Comparison of ENCODE assay signal across 1 cellular context in the genomic region with DNA sequence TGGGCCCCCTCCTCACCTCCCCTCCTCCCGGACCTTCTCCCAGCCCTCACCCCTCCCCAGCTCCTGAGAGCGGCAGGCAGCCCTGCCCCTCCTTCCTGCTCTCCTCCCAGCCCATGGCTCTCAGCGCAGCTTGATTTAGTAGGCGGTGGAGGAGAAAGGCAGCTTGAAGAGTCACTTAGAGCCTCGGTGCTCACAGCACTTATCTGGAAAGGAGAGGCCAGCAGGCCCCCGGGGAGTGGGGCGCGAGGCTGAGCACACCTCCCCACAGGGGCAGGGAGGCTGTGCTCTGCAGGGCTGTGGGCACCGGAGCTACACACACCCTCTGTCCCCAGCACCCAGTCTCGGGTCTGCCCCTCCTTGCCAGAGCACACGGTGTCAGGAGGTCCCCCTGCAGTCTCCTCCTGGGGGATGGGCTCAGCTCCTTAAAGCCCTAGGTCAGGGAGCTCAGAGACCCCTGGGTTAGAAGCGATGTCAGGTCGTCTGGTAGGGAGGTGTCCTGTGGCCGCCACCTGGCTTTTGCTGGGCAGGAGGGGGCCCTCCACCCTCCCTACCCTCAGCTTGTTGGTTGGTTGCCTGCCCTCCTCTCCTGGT.
A peak's percentile ranks its signal among the peaks of the same experiment; 100 is the strongest.
TF ChIP-seq lines count a peak whose summit lies in the region.

No MANE protein-coding gene starts in this region.

TF ChIP-seq in K562, 482 proteins besides CTCF, POLR2A, EP300 and RAD21 (continued from another document and continues in another):
- TF ChIP-seq, protein P1, sequence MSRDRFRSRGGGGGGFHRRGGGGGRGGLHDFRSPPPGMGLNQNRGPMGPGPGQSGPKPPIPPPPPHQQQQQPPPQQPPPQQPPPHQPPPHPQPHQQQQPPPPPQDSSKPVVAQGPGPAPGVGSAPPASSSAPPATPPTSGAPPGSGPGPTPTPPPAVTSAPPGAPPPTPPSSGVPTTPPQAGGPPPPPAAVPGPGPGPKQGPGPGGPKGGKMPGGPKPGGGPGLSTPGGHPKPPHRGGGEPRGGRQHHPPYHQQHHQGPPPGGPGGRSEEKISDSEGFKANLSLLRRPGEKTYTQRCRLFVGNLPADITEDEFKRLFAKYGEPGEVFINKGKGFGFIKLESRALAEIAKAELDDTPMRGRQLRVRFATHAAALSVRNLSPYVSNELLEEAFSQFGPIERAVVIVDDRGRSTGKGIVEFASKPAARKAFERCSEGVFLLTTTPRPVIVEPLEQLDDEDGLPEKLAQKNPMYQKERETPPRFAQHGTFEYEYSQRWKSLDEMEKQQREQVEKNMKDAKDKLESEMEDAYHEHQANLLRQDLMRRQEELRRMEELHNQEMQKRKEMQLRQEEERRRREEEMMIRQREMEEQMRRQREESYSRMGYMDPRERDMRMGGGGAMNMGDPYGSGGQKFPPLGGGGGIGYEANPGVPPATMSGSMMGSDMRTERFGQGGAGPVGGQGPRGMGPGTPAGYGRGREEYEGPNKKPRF (IDR thresholded peaks at IDR 0.05; ENCODE audit: low read depth, low read length) = no peak
- TF ChIP-seq KDM1A (IDR thresholded peaks at IDR 0.05) (peak in 1 of 2 experiments; percentile 7; a peak in 1 of 4 replicates), ZNF696 (CRISPR knock-in tag; conservative IDR thresholded peaks at IDR 0.05) (no peak), ZFP1 (CRISPR knock-in tag; IDR thresholded peaks at IDR 0.05) (no peak), NFRKB (IDR thresholded peaks at IDR 0.05; ENCODE audit: low read depth) (no peak), CTBP1 (IDR thresholded peaks at IDR 0.05; ENCODE audit: borderline replicate concordance) (peak; percentile 75), ARID1B (IDR thresholded peaks at IDR 0.05) (peak; percentile 62; the same call in 1 of the 2 replicates), SAFB2 (IDR thresholded peaks at IDR 0.05; ENCODE audit: borderline replicate concordance, low read depth, low read length, severe bottlenecking) (no peak), ZNF24 (IDR thresholded peaks at IDR 0.05) (no peak), KDM5B (IDR thresholded peaks at IDR 0.05; ENCODE audit: insufficient replicate concordance, low read depth, low read length) (peak; percentile 26), FOXK2 (conservative IDR thresholded peaks at IDR 0.05 in 1 of 2, IDR thresholded peaks at IDR 0.05 in 1 of 2; ENCODE audit: low read depth in 2 of 2) (no peak), CBX8 (IDR thresholded peaks at IDR 0.05; ENCODE audit: borderline replicate concordance, extremely low read depth, low read depth, low read length, poor library complexity, severe bottlenecking) (no peak), PHF8 (IDR thresholded peaks at IDR 0.05; ENCODE audit: borderline replicate concordance, low read length) (0 out of 2 replicates have a peak, but pooled peaks have one; percentile 17), SRSF3 (IDR thresholded peaks at IDR 0.05; ENCODE audit: insufficient read depth, low read length) (no peak), TEAD2 (tag; IDR thresholded peaks at IDR 0.05) (no peak), HDAC2 (IDR thresholded peaks at IDR 0.05) (0 out of 2 replicates have a peak, but pooled peaks have one; percentile 30), ILK (tag; IDR thresholded peaks at IDR 0.05; ENCODE audit: borderline replicate concordance, low read depth) (no peak), SREBF1 (IDR thresholded peaks at IDR 0.05; ENCODE audit: borderline replicate concordance, low read depth, low read length) (no peak), DIDO1 (tag; IDR thresholded peaks at IDR 0.05; ENCODE audit: low read depth) (no peak), SLC30A9 (CRISPR knock-in tag; IDR thresholded peaks at IDR 0.05) (no peak), SMAD3 (CRISPR knock-in tag; conservative IDR thresholded peaks at IDR 0.05) (no peak), ZNF76 (CRISPR knock-in tag; IDR thresholded peaks at IDR 0.05; ENCODE audit: borderline replicate concordance) (peak; percentile 60; the same call in 1 of the 2 replicates), GABPA (tag; conservative IDR thresholded peaks at IDR 0.05; ENCODE audit: low read depth) (no peak), SRSF7 (optimal IDR thresholded peaks at IDR 0.05; ENCODE audit: low read depth, low read length) (no peak), MED1 (CRISPR knock-in tag; IDR thresholded peaks at IDR 0.05; ENCODE audit: borderline replicate concordance) (no peak), ASH1L (IDR thresholded peaks at IDR 0.05; ENCODE audit: borderline replicate concordance, low read depth, partially characterized antibody) (no peak), SIRT6 (IDR thresholded peaks at IDR 0.05; ENCODE audit: low read depth, low read length) (no peak), ZBTB17 (CRISPR knock-in tag; IDR thresholded peaks at IDR 0.05) (0 out of 2 replicates have a peak, but pooled peaks have one; percentile 8), SREBF2 (CRISPR knock-in tag; IDR thresholded peaks at IDR 0.05) (no peak), POLR2G (IDR thresholded peaks at IDR 0.05; ENCODE audit: low read depth, low read length) (peak; percentile 45; the same call in 1 of the 2 replicates), HDAC3 (IDR thresholded peaks at IDR 0.05; ENCODE audit: borderline replicate concordance, partially characterized antibody) (no peak), BRCA1 (IDR thresholded peaks at IDR 0.05) (no peak), BRCA1 (CRISPR knock-in tag; IDR thresholded peaks at IDR 0.05) (no peak), NFE2L1 (tag; IDR thresholded peaks at IDR 0.05; ENCODE audit: borderline replicate concordance, low read depth) (no peak), CREB1 (IDR thresholded peaks at IDR 0.05) (no peak), CREB1 (CRISPR knock-in tag; IDR thresholded peaks at IDR 0.05) (no peak), SRSF1 (IDR thresholded peaks at IDR 0.05; ENCODE audit: low read depth, low read length) (no peak)
- TF ChIP-seq, protein P2, sequence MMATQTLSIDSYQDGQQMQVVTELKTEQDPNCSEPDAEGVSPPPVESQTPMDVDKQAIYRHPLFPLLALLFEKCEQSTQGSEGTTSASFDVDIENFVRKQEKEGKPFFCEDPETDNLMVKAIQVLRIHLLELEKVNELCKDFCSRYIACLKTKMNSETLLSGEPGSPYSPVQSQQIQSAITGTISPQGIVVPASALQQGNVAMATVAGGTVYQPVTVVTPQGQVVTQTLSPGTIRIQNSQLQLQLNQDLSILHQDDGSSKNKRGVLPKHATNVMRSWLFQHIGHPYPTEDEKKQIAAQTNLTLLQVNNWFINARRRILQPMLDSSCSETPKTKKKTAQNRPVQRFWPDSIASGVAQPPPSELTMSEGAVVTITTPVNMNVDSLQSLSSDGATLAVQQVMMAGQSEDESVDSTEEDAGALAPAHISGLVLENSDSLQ (IDR thresholded peaks at IDR 0.05) = peak; percentile 71; the same call in 1 of the 2 replicates
- TF ChIP-seq, protein P3, sequence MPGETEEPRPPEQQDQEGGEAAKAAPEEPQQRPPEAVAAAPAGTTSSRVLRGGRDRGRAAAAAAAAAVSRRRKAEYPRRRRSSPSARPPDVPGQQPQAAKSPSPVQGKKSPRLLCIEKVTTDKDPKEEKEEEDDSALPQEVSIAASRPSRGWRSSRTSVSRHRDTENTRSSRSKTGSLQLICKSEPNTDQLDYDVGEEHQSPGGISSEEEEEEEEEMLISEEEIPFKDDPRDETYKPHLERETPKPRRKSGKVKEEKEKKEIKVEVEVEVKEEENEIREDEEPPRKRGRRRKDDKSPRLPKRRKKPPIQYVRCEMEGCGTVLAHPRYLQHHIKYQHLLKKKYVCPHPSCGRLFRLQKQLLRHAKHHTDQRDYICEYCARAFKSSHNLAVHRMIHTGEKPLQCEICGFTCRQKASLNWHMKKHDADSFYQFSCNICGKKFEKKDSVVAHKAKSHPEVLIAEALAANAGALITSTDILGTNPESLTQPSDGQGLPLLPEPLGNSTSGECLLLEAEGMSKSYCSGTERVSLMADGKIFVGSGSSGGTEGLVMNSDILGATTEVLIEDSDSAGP (CRISPR knock-in tag; IDR thresholded peaks at IDR 0.05) = no peak
- TF ChIP-seq, protein P4, sequence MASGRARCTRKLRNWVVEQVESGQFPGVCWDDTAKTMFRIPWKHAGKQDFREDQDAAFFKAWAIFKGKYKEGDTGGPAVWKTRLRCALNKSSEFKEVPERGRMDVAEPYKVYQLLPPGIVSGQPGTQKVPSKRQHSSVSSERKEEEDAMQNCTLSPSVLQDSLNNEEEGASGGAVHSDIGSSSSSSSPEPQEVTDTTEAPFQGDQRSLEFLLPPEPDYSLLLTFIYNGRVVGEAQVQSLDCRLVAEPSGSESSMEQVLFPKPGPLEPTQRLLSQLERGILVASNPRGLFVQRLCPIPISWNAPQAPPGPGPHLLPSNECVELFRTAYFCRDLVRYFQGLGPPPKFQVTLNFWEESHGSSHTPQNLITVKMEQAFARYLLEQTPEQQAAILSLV (tag; IDR thresholded peaks at IDR 0.05) = no peak
- TF ChIP-seq, protein P5, sequence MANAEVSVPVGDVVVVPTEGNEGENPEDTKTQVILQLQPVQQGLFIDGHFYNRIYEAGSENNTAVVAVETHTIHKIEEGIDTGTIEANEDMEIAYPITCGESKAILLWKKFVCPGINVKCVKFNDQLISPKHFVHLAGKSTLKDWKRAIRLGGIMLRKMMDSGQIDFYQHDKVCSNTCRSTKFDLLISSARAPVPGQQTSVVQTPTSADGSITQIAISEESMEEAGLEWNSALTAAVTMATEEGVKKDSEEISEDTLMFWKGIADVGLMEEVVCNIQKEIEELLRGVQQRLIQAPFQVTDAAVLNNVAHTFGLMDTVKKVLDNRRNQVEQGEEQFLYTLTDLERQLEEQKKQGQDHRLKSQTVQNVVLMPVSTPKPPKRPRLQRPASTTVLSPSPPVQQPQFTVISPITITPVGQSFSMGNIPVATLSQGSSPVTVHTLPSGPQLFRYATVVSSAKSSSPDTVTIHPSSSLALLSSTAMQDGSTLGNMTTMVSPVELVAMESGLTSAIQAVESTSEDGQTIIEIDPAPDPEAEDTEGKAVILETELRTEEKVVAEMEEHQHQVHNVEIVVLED (CRISPR knock-in tag; IDR thresholded peaks at IDR 0.05) = no peak
- TF ChIP-seq, protein P6, sequence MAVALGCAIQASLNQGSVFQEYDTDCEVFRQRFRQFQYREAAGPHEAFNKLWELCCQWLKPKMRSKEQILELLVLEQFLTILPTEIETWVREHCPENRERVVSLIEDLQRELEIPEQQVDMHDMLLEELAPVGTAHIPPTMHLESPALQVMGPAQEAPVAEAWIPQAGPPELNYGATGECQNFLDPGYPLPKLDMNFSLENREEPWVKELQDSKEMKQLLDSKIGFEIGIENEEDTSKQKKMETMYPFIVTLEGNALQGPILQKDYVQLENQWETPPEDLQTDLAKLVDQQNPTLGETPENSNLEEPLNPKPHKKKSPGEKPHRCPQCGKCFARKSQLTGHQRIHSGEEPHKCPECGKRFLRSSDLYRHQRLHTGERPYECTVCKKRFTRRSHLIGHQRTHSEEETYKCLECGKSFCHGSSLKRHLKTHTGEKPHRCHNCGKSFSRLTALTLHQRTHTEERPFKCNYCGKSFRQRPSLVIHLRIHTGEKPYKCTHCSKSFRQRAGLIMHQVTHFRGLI (CRISPR knock-in tag; IDR thresholded peaks at IDR 0.05) = no peak
- TF ChIP-seq, protein P7, sequence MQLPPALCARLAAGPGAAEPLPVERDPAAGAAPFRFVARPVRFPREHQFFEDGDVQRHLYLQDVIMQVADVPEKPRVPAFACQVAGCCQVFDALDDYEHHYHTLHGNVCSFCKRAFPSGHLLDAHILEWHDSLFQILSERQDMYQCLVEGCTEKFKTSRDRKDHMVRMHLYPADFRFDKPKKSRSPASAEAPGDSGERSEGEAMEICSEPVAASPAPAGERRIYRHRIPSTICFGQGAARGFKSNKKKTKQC (CRISPR knock-in tag; IDR thresholded peaks at IDR 0.05) = no peak
- TF ChIP-seq, protein P8, sequence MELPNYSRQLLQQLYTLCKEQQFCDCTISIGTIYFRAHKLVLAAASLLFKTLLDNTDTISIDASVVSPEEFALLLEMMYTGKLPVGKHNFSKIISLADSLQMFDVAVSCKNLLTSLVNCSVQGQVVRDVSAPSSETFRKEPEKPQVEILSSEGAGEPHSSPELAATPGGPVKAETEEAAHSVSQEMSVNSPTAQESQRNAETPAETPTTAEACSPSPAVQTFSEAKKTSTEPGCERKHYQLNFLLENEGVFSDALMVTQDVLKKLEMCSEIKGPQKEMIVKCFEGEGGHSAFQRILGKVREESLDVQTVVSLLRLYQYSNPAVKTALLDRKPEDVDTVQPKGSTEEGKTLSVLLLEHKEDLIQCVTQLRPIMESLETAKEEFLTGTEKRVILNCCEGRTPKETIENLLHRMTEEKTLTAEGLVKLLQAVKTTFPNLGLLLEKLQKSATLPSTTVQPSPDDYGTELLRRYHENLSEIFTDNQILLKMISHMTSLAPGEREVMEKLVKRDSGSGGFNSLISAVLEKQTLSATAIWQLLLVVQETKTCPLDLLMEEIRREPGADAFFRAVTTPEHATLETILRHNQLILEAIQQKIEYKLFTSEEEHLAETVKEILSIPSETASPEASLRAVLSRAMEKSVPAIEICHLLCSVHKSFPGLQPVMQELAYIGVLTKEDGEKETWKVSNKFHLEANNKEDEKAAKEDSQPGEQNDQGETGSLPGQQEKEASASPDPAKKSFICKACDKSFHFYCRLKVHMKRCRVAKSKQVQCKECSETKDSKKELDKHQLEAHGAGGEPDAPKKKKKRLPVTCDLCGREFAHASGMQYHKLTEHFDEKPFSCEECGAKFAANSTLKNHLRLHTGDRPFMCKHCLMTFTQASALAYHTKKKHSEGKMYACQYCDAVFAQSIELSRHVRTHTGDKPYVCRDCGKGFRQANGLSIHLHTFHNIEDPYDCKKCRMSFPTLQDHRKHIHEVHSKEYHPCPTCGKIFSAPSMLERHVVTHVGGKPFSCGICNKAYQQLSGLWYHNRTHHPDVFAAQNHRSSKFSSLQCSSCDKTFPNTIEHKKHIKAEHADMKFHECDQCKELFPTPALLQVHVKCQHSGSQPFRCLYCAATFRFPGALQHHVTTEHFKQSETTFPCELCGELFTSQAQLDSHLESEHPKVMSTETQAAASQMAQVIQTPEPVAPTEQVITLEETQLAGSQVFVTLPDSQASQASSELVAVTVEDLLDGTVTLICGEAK (IDR thresholded peaks at IDR 0.05) = peak; percentile 62
- TF ChIP-seq, protein P8 (CRISPR knock-in tag; IDR thresholded peaks at IDR 0.05) = no peak
